ENCODE assay signal across 1 cellular context in genomic region chr6:77450924-77451323, GRCh38.
TF ChIP-seq lines count a peak whose summit lies in the region.

No MANE protein-coding gene starts in this region.

TF ChIP-seq in GM23338, 12 proteins besides CTCF, POLR2A, EP300 and RAD21 (continued from another document):
- TF ChIP-seq EZH2 (IDR thresholded peaks at IDR 0.05; ENCODE audit: low read depth, unreplicated experiment) (no peak), ZNF331 (CRISPR knock-in tag; IDR thresholded peaks at IDR 0.05; ENCODE audit: low read depth) (no peak), JUNB (IDR thresholded peaks at IDR 0.05; ENCODE audit: unreplicated experiment) (no peak), ZNF462 (CRISPR knock-in tag; IDR thresholded peaks at IDR 0.05) (no peak), NANOG (IDR thresholded peaks at IDR 0.05; ENCODE audit: borderline replicate concordance) (no peak), REST (IDR thresholded peaks at IDR 0.05; ENCODE audit: unreplicated experiment) (no peak), STAT1 (IDR thresholded peaks at IDR 0.05; ENCODE audit: unreplicated experiment) (no peak)
